ENCODE assay signal across 19 cellular contexts in the genomic region with DNA sequence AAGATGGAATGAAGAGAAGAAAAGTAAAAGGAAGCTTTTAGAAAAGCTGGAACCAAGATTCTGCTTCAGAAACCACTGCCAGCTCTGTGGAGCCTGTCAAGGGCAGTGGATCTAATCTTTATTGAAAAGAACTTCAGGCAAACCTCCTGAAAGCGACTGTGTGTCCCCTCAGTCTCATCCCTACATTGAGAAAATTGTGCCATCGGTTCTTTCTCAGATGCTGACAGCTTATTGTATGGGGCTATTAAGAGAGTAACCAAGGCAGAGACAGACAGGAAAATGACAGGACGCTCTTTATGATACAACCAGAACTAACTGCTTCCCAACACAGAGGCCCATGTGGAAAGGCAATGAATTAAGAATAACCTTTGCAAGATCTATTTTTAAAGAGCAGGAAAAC.
DNase-seq lines count a peak whose midpoint lies in the region; ATAC-seq and TF ChIP-seq lines count a peak whose summit lies in the region.
"Had no signal": no experiment of that assay in that cellular context is flagged by ENCODE, and none has a peak within 500 bp of the region (broad histone marks: within the 10 kb centered on the region; RNA-seq: fewer than 3 reads in every experiment).

No MANE protein-coding gene starts in this region.

- H4K91ac ChIP-seq in mesenchymal stem cell (ENCODE audit: low read length): no peak overlapping the region

- H3K4me2 ChIP-seq in PC-9 (no peak overlapping the region), mesenchymal stem cell (ENCODE audit: low read length, poor library complexity, severe bottlenecking) (no peak overlapping the region)
- H3K4me2 ChIP-seq: A549; BLaER1 treated with 17β-estradiol and CSF1 and Interleukin-3, amounts not matched to agents 10 nM and 100 nM had no signal

- H3K23ac ChIP-seq in mesenchymal stem cell (ENCODE audit: low read length in 2 of 2): no peak overlapping the region

- H3K4me1 ChIP-seq in PC-9 (replicated peaks; ENCODE audit: insufficient read depth) (no peaks in the 10 kb centered on the region), mesenchymal stem cell (ENCODE audit: control insufficient read depth, insufficient read depth, low read depth, low read length) (no peaks in the 10 kb centered on the region)
- H3K4me1 ChIP-seq: A549, Caco-2 had no signal

- H2AK5ac ChIP-seq in mesenchymal stem cell (ENCODE audit: low read length, severe bottlenecking): no peak overlapping the region

- H3K9me2 ChIP-seq in PC-9 (ENCODE audit: insufficient read depth): no peaks in the 10 kb centered on the region

- H3K27ac Mint-ChIP-seq in HFFc6 (no peak overlapping the region), type B pancreatic cell (no peak overlapping the region)
- H3K27ac Mint-ChIP-seq: B cell; CD4-positive, alpha-beta T cell; CD8-positive, alpha-beta T cell had no signal

- H3K36me3 Mint-ChIP-seq in HFFc6 (ENCODE audit: low read depth) (no peaks in the 10 kb centered on the region), type B pancreatic cell (no peaks in the 10 kb centered on the region)
- H3K36me3 Mint-ChIP-seq: CD8-positive, alpha-beta T cell had no signal

- H2BK15ac ChIP-seq in mesenchymal stem cell (ENCODE audit: low read depth, poor library complexity, severe bottlenecking): peak overlapping the region; percentile 49

- H3K27me3 ChIP-seq in PC-9 (ENCODE audit: insufficient read depth, low read depth) (no peaks in the 10 kb centered on the region), mesenchymal stem cell (ENCODE audit: control insufficient read depth in 1 of 2, insufficient read depth in 1 of 2, low read length in 2 of 2) (no peaks in the 10 kb centered on the region)
- H3K27me3 ChIP-seq: BLaER1 treated with 17β-estradiol and CSF1 and Interleukin-3, amounts not matched to agents 10 nM and 100 nM had no signal

- H3K27ac ChIP-seq in PC-9: no peak overlapping the region
- H3K27ac ChIP-seq in mesenchymal stem cell (ENCODE audit: low read length, poor library complexity, severe bottlenecking): no peak overlapping the region
- H3K27ac ChIP-seq: 22Rv1; A549; BLaER1 treated with 17β-estradiol and CSF1 and Interleukin-3, amounts not matched to agents 10 nM and 100 nM; C4-2B had no signal

- peaks cover 9% of the 10 kb centered on the region; the same call in 1 of the 2 replicates for H3K4me1 Mint-ChIP-seq in HFFc6 (ENCODE audit: low read depth)
- H3K4me1 Mint-ChIP-seq in type B pancreatic cell (ENCODE audit: unreplicated experiment): no peaks in the 10 kb centered on the region
- H3K4me1 Mint-ChIP-seq: B cell had no signal

- H4K20me1 ChIP-seq in PC-9 (ENCODE audit: insufficient read depth): no peaks in the 10 kb centered on the region
- H4K20me1 ChIP-seq: BLaER1 treated with 17β-estradiol and CSF1 and Interleukin-3, amounts not matched to agents 10 nM and 100 nM had no signal

- no peak for ATAC-seq in GM18517 (IDR thresholded peaks at IDR 0.05; ENCODE audit: unreplicated experiment)
- ATAC-seq: A549; CD8-positive, alpha-beta T cell; GM12878 had no signal

- no peak for TF ChIP-seq CTCF in HFFc6 (IDR thresholded peaks at IDR 0.05)
- TF ChIP-seq CTCF in PC-9 (conservative IDR thresholded peaks at IDR 0.05): no peak
- TF ChIP-seq CTCF in type B pancreatic cell (conservative IDR thresholded peaks at IDR 0.05): no peak

- no peak overlapping the region for H3K18ac ChIP-seq in mesenchymal stem cell (ENCODE audit: low read depth in 1 of 2, low read length in 2 of 2)

- CTCF ChIA-PET in PC-9 (lab: Charles Lee): no interaction called here

- H3K27me3 Mint-ChIP-seq in HFFc6 (ENCODE audit: insufficient read depth) (peaks cover 10% of the 10 kb centered on the region), type B pancreatic cell (no peaks in the 10 kb centered on the region)
- H3K27me3 Mint-ChIP-seq: B cell; CD4-positive, alpha-beta T cell had no signal

- no peaks in the 10 kb centered on the region for H3K79me2 ChIP-seq in PC-9 (ENCODE audit: low read depth)

- no peak overlapping the region for H3K9ac ChIP-seq in mesenchymal stem cell (ENCODE audit: low read length)
- H3K9ac ChIP-seq: BLaER1 treated with 17β-estradiol and CSF1 and Interleukin-3, amounts not matched to agents 10 nM and 100 nM had no signal

- DNase-seq in HFFc6 (no peak), PC-9 (no peak), mesenchymal stem cell (no peak), type B pancreatic cell (ENCODE audit: extremely low spot score, unreplicated experiment) (no peak), EL (no peak)
- DNase-seq: AML-193; Caco-2; Calu3; CD4-positive, alpha-beta T cell; CD8-positive, alpha-beta T cell; DMS79 treated with DMSO at 0.1 percent for 48 hours; GDM1 had no signal

- no peaks in the 10 kb centered on the region for H3K36me3 ChIP-seq in PC-9 (ENCODE audit: low read depth)
- no peaks in the 10 kb centered on the region for H3K36me3 ChIP-seq in mesenchymal stem cell (ENCODE audit: control insufficient read depth in 1 of 2, insufficient read depth in 2 of 2, low read depth in 1 of 2, low read length in 2 of 2)
- H3K36me3 ChIP-seq: BLaER1 treated with 17β-estradiol and CSF1 and Interleukin-3, amounts not matched to agents 10 nM and 100 nM had no signal

- H3K9me3 Mint-ChIP-seq in HFFc6: no peaks in the 10 kb centered on the region
- no peaks in the 10 kb centered on the region for H3K9me3 Mint-ChIP-seq in type B pancreatic cell
- H3K9me3 Mint-ChIP-seq: CD8-positive, alpha-beta T cell had no signal

- H3K14ac ChIP-seq in mesenchymal stem cell (ENCODE audit: low read length in 2 of 2): no peak overlapping the region

- intact Hi-C loops in PC-9 (cut with micrococcal nuclease; ENCODE audit: unreplicated experiment): no loop called here

- H3K4me3 Mint-ChIP-seq in HFFc6: peak overlapping the region; percentile 23; the same call in 1 of the 2 replicates
- no peak overlapping the region for H3K4me3 Mint-ChIP-seq in type B pancreatic cell
- H3K4me3 Mint-ChIP-seq: B cell; CD4-positive, alpha-beta T cell; CD8-positive, alpha-beta T cell had no signal

- H2AFZ ChIP-seq in PC-9 (peak overlapping the region; percentile 15; the same call in 1 of the 2 replicates), mesenchymal stem cell (ENCODE audit: low read depth, low read length) (no peak overlapping the region)

- no peak overlapping the region for H2BK5ac ChIP-seq in mesenchymal stem cell (ENCODE audit: low read depth, low read length, poor library complexity, severe bottlenecking)

- BruUV-seq in PC-9 (replicated peaks; lab: Mats Ljungman, UMichigan): no TSS peak

- H3K4me3 ChIP-seq in PC-9: no peak overlapping the region
- H3K4me3 ChIP-seq in mesenchymal stem cell (ENCODE audit: insufficient read depth in 1 of 2, low read depth in 1 of 2, low read length in 2 of 2): no peak overlapping the region
- H3K4me3 ChIP-seq: A549; BLaER1 treated with 17β-estradiol and CSF1 and Interleukin-3, amounts not matched to agents 10 nM and 100 nM; GM12878 had no signal

- POLR2A ChIA-PET in PC-9 (lab: Charles Lee; ENCODE audit: unreplicated experiment): no interaction called here

- WGBS in mesenchymal stem cell: 96% methylated on average over 3 of the region's 3 CpGs

- H3F3A ChIP-seq in PC-9 (ENCODE audit: insufficient read depth, low read depth): no peaks in the 10 kb centered on the region

- no peaks in the 10 kb centered on the region for H3K9me3 ChIP-seq in PC-9 (ENCODE audit: insufficient read depth, low read depth)
- no peaks in the 10 kb centered on the region for H3K9me3 ChIP-seq in mesenchymal stem cell (ENCODE audit: control insufficient read depth, low read length)
- H3K9me3 ChIP-seq: A549; BLaER1 treated with 17β-estradiol and CSF1 and Interleukin-3, amounts not matched to agents 10 nM and 100 nM; Caco-2 had no signal

- no peaks in the 10 kb centered on the region for H3K79me1 ChIP-seq in mesenchymal stem cell (replicated peaks; ENCODE audit: low read length, poor library complexity, severe bottlenecking)

- no peak overlapping the region for H2BK12ac ChIP-seq in mesenchymal stem cell (ENCODE audit: low read length in 2 of 2)

- no peak overlapping the region for H3K4ac ChIP-seq in mesenchymal stem cell (ENCODE audit: low read depth in 1 of 2, low read length in 2 of 2)

- H2BK120ac ChIP-seq in mesenchymal stem cell (ENCODE audit: low read depth, low read length): no peak overlapping the region

- H4K8ac ChIP-seq in mesenchymal stem cell (ENCODE audit: low read length): no peak overlapping the region
